ENCODE assay signal across 1 cellular context in the genomic region with DNA sequence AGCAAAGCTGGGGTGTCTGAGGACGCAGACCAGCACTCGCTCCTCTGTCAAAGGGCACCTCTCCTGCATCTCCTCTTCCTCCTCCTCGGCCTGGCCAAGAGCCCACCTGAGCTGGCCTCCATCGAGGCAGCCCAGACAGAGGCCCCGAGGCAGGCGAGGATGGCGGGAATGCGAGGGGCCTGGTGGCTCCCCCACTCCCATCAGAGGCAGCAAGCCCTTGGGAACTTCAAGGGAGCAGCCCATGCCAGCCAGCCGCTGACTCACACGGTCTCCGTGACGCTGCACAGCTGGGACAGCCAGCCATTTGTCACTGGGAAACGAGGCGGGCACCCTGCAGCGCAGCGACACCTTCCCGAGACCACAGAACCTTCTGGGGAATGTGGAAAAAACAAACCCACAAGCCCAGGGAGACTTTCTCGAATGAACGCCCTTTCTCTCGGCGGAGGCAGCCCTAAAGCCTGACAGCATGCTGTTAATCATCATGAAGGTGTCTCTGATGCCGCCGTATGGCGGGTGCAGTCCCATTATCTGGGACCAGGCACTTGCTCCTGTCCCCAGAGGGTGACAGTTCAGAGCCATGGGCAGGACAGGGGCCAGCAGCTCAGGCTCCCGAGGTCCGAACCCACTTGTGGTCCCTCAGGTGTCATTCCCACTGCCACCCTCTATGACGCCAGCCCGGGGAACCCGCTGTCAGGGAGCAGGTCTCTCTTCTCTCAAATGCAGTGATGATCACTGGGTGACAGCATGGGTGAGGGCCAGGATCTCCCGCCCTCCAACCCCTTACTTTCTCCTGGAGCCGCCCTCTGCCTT.
TF ChIP-seq lines count a peak whose summit lies in the region.

No MANE protein-coding gene starts in this region.

TF ChIP-seq in SK-N-SH treated with all-trans-retinoic acid at 6 μM for 48 hours, 23 proteins besides CTCF, POLR2A, EP300 and RAD21 (continued from another document):
- no peak for TF ChIP-seq PATZ1 (CRISPR knock-in tag; IDR thresholded peaks at IDR 0.05; ENCODE audit: borderline replicate concordance)
- no peak for TF ChIP-seq RARB (CRISPR knock-in tag; IDR thresholded peaks at IDR 0.05)
- no peak for TF ChIP-seq ZNF565 (CRISPR knock-in tag; conservative IDR thresholded peaks at IDR 0.05; ENCODE audit: low read depth)
- TF ChIP-seq ZC3H10 (CRISPR knock-in tag; IDR thresholded peaks at IDR 0.05), result no peak
- TF ChIP-seq, protein P1, sequence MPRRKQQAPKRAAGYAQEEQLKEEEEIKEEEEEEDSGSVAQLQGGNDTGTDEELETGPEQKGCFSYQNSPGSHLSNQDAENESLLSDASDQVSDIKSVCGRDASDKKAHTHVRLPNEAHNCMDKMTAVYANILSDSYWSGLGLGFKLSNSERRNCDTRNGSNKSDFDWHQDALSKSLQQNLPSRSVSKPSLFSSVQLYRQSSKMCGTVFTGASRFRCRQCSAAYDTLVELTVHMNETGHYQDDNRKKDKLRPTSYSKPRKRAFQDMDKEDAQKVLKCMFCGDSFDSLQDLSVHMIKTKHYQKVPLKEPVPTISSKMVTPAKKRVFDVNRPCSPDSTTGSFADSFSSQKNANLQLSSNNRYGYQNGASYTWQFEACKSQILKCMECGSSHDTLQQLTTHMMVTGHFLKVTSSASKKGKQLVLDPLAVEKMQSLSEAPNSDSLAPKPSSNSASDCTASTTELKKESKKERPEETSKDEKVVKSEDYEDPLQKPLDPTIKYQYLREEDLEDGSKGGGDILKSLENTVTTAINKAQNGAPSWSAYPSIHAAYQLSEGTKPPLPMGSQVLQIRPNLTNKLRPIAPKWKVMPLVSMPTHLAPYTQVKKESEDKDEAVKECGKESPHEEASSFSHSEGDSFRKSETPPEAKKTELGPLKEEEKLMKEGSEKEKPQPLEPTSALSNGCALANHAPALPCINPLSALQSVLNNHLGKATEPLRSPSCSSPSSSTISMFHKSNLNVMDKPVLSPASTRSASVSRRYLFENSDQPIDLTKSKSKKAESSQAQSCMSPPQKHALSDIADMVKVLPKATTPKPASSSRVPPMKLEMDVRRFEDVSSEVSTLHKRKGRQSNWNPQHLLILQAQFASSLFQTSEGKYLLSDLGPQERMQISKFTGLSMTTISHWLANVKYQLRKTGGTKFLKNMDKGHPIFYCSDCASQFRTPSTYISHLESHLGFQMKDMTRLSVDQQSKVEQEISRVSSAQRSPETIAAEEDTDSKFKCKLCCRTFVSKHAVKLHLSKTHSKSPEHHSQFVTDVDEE (CRISPR knock-in tag; IDR thresholded peaks at IDR 0.05), result no peak
TF ChIP-seq in SK-N-SH treated with all-trans-retinoic acid at 6 μM for 48 hours: peak in this region for 0.
